ENCODE assay signal across 8 cellular contexts in genomic region chr20:34472246-34472925, GRCh38. TPM values are rescaled to one million over a fixed set of nuclear protein-coding genes. Genes with fewer than 3 reads are reported as not detected.
A peak's percentile ranks its signal among the peaks of the same experiment; 100 is the strongest.
DNase-seq lines count a peak whose midpoint lies in the region; ATAC-seq, FAIRE-seq and TF ChIP-seq lines count a peak whose summit lies in the region.

No MANE protein-coding gene starts in this region.

- peak overlapping the region; percentile 6 for H3K27ac ChIP-seq in mesenchymal stem cell (ENCODE audit: low read length, poor library complexity, severe bottlenecking)

- H2AK5ac ChIP-seq in mesenchymal stem cell (ENCODE audit: low read length, severe bottlenecking), result no peak overlapping the region

- peaks cover 11% of the 10 kb centered on the region for H3K79me1 ChIP-seq in mesenchymal stem cell (replicated peaks; ENCODE audit: low read length, poor library complexity, severe bottlenecking)

- no peak overlapping the region for H3K27ac Mint-ChIP-seq in activated naive CD4-positive, alpha-beta T cell treated with anti-CD3 and anti-CD28 coated beads, Interleukin-2, amount 50 U/mL, for 72 hours

- no peaks in the 10 kb centered on the region for H3K9me3 ChIP-seq in mesenchymal stem cell (ENCODE audit: control insufficient read depth, low read length)

- DNase-seq in AG20443 (ENCODE audit: low spot score), result peak; percentile 60
- DNase-seq in M059J (ENCODE audit: low read depth), result peak; percentile 57
- DNase-seq in bronchial epithelial cell (ENCODE audit: low read depth), result peak; percentile 25
- DNase-seq in mesenchymal stem cell, result peak; percentile 68
- no peak for DNase-seq in NCI-H526 treated with DMSO at 0.1 percent for 48 hours (lab: John Stamatoyannopoulos, UW)
- DNase-seq in cerebellum (ENCODE audit: low spot score), result no peak
- no peak for DNase-seq in activated naive CD4-positive, alpha-beta T cell treated with anti-CD3 and anti-CD28 coated beads, Interleukin-2, amount 50 U/mL, for 72 hours (ENCODE audit: low spot score in 2 of 2)

- H3K36me3 Mint-ChIP-seq in activated naive CD4-positive, alpha-beta T cell treated with anti-CD3 and anti-CD28 coated beads, Interleukin-2, amount 50 U/mL, for 72 hours, result peaks cover 0 to 6% of the 10 kb centered on the region in 2 donors

- H2AFZ ChIP-seq in mesenchymal stem cell (ENCODE audit: low read depth, low read length), result no peak overlapping the region

- no peak for FAIRE-seq in bronchial epithelial cell (lab: Jason Lieb, UNC)

- no peaks in the 10 kb centered on the region for H3K27me3 ChIP-seq in bronchial epithelial cell (ENCODE audit: control insufficient read depth, insufficient read depth, low read length)
- H3K27me3 ChIP-seq in mesenchymal stem cell (ENCODE audit: control insufficient read depth in 1 of 2, insufficient read depth in 1 of 2, low read length in 2 of 2), result no peaks in the 10 kb centered on the region

- ATAC-seq in HG03139 (IDR thresholded peaks at IDR 0.05; ENCODE audit: unreplicated experiment), result no peak
- ATAC-seq in activated naive CD4-positive, alpha-beta T cell treated with anti-CD3 and anti-CD28 coated beads, Interleukin-2, amount 50 U/mL, for 72 hours, result no peak

- no peak overlapping the region for H2BK5ac ChIP-seq in mesenchymal stem cell (ENCODE audit: low read depth, low read length, poor library complexity, severe bottlenecking)

- H3K18ac ChIP-seq in mesenchymal stem cell (ENCODE audit: low read depth in 1 of 2, low read length in 2 of 2), result no peak overlapping the region

- H3K4ac ChIP-seq in mesenchymal stem cell (ENCODE audit: low read depth in 1 of 2, low read length in 2 of 2), result no peak overlapping the region

- H2BK12ac ChIP-seq in mesenchymal stem cell (ENCODE audit: low read length in 2 of 2), result no peak overlapping the region

- no peak overlapping the region for H4K91ac ChIP-seq in mesenchymal stem cell (ENCODE audit: low read length)

- H3K4me1 ChIP-seq in mesenchymal stem cell (ENCODE audit: control insufficient read depth, insufficient read depth, low read depth, low read length), result peaks cover 2% of the 10 kb centered on the region

- H3K9me3 Mint-ChIP-seq in activated naive CD4-positive, alpha-beta T cell treated with anti-CD3 and anti-CD28 coated beads, Interleukin-2, amount 50 U/mL, for 72 hours, result no peaks in the 10 kb centered on the region

- no peak overlapping the region for H2BK15ac ChIP-seq in mesenchymal stem cell (ENCODE audit: low read depth, poor library complexity, severe bottlenecking)

- no peak overlapping the region for H3K14ac ChIP-seq in mesenchymal stem cell (ENCODE audit: low read length in 2 of 2)

- no peak overlapping the region for H3K4me2 ChIP-seq in mesenchymal stem cell (ENCODE audit: low read length, poor library complexity, severe bottlenecking)

- no peak overlapping the region for H2BK120ac ChIP-seq in mesenchymal stem cell (ENCODE audit: low read depth, low read length)

- H3K23ac ChIP-seq in mesenchymal stem cell (ENCODE audit: low read length in 2 of 2), result no peak overlapping the region

- H4K8ac ChIP-seq in mesenchymal stem cell (ENCODE audit: low read length), result no peak overlapping the region

- TF ChIP-seq CTCF in bronchial epithelial cell (IDR thresholded peaks at IDR 0.05; ENCODE audit: insufficient read depth, low read length, severe bottlenecking), result no peak

- H3K36me3 ChIP-seq in bronchial epithelial cell (ENCODE audit: control insufficient read depth, insufficient read depth, low read length) (no peaks in the 10 kb centered on the region), mesenchymal stem cell (ENCODE audit: control insufficient read depth in 1 of 2, insufficient read depth in 2 of 2, low read depth in 1 of 2, low read length in 2 of 2) (peaks cover 25 to 39% of the 10 kb centered on the region in 2 experiments)

- peak overlapping the region; percentile 62 for H3K9ac ChIP-seq in mesenchymal stem cell (ENCODE audit: low read length)

- H3K4me3 ChIP-seq in bronchial epithelial cell (ENCODE audit: low read depth, low read length), result no peak overlapping the region
- peak overlapping the region in 1 of 2 experiments; percentile 36 for H3K4me3 ChIP-seq in mesenchymal stem cell (ENCODE audit: insufficient read depth in 1 of 2, low read depth in 1 of 2, low read length in 2 of 2)

- WGBS in mesenchymal stem cell, result 79% methylated on average over 5 of the region's 6 CpGs

RNA-seq across cellular contexts. Expression of gene DYNLRB1, which starts 43.8 kb away (rescaled TPM):
- 305 and 515 TPM in 2 replicates for total RNA-seq in M059J (2014; rRNA removed; shearing (Covaris generic))
- total RNA-seq in bronchial epithelial cell (12.6 and 34.3 TPM in 2 replicates), cerebellum (43.8 TPM)
- 344 TPM for polyA plus RNA-seq in mesenchymal stem cell (2013, experiment 1 of 2)
- 339 TPM for polyA plus RNA-seq in mesenchymal stem cell (2013, experiment 2 of 2)
- 10 to 100 TPM; 72.0 to 82.9 TPM for total RNA-seq in activated naive CD4-positive, alpha-beta T cell treated with anti-CD3 and anti-CD28 coated beads, Interleukin-2, amount 50 U/mL, for 72 hours

Comparison
In these comparisons a context has a peak if more than half of its experiments do, and no peak if none do; other contexts are left out.
1. DNase-seq: peak in AG20443 (single experiment), M059J (single experiment), bronchial epithelial cell (single experiment) and mesenchymal stem cell (single experiment); none in NCI-H526 treated with DMSO at 0.1 percent for 48 hours (single experiment), cerebellum (single experiment) and activated naive CD4-positive, alpha-beta T cell treated with anti-CD3 and anti-CD28 coated beads, Interleukin-2, amount 50 U/mL, for 72 hours (0 of 2).